In genomic region chr13:45448965-45449559, GRCh38 we compare ENCODE assay signal across 1 cellular context.
TF ChIP-seq lines count a peak whose summit lies in the region.

No MANE protein-coding gene starts in this region.

TF ChIP-seq in HepG2, 621 proteins besides CTCF, POLR2A, EP300 and RAD21 (continues in another document):
- TF ChIP-seq ZNF597 (CRISPR knock-in tag; IDR thresholded peaks at IDR 0.05) (no peak), RELA (CRISPR knock-in tag; IDR thresholded peaks at IDR 0.05) (no peak), HNF4A (CRISPR knock-in tag; IDR thresholded peaks at IDR 0.05) (peak; percentile 29), NR2F6 (IDR thresholded peaks at IDR 0.05) (no peak; the same call in 1 of the 2 replicates), NR2F6 (CRISPR knock-in tag; IDR thresholded peaks at IDR 0.05) (peak; percentile 33), GATAD2A (CRISPR knock-in tag; IDR thresholded peaks at IDR 0.05) (peak; percentile 53; the same call in 1 of the 2 replicates), IRF2 (CRISPR knock-in tag; IDR thresholded peaks at IDR 0.05) (0 out of 2 replicates have a peak, but pooled peaks have one; percentile 24), REXO4 (CRISPR knock-in tag; IDR thresholded peaks at IDR 0.05; ENCODE audit: borderline replicate concordance) (no peak), FOXK1 (CRISPR knock-in tag; IDR thresholded peaks at IDR 0.05; ENCODE audit: borderline replicate concordance, low read depth) (no peak), FOXC1 (CRISPR knock-in tag; IDR thresholded peaks at IDR 0.05; ENCODE audit: borderline replicate concordance) (no peak), MAFF (IDR thresholded peaks at IDR 0.05; ENCODE audit: low read depth, low read length) (peak; percentile 27; the same call in 1 of the 2 replicates), ZFP36 (IDR thresholded peaks at IDR 0.05; ENCODE audit: borderline replicate concordance, low read depth, low read length, partially characterized antibody) (no peak), KLF12 (CRISPR knock-in tag; IDR thresholded peaks at IDR 0.05; ENCODE audit: borderline replicate concordance) (no peak), JUND (CRISPR knock-in tag; IDR thresholded peaks at IDR 0.05) (no peak), MXD4 (CRISPR knock-in tag; IDR thresholded peaks at IDR 0.05) (no peak), NKX3-1 (CRISPR knock-in tag; IDR thresholded peaks at IDR 0.05) (no peak), ZNF431 (CRISPR knock-in tag; IDR thresholded peaks at IDR 0.05; ENCODE audit: borderline replicate concordance, low read depth) (no peak), MAFK (conservative IDR thresholded peaks at IDR 0.05 in 1 of 2, IDR thresholded peaks at IDR 0.05 in 1 of 2; ENCODE audit: low read length in 2 of 2) (peak in 1 of 2 experiments; percentile 43; a peak in 1 of 4 replicates), ZSCAN29 (CRISPR knock-in tag; conservative IDR thresholded peaks at IDR 0.05) (no peak), ZNF660 (CRISPR knock-in tag; IDR thresholded peaks at IDR 0.05; ENCODE audit: borderline replicate concordance, low read depth) (no peak), ZKSCAN5 (CRISPR knock-in tag; IDR thresholded peaks at IDR 0.05) (peak; percentile 88), MED1 (CRISPR knock-in tag; IDR thresholded peaks at IDR 0.05) (peak; percentile 36; the same call in 1 of the 2 replicates), TEAD3 (CRISPR knock-in tag; optimal IDR thresholded peaks at IDR 0.05; ENCODE audit: borderline replicate concordance) (peak; percentile 15), HOXA5 (CRISPR knock-in tag; IDR thresholded peaks at IDR 0.05) (no peak), KLF6 (CRISPR knock-in tag; IDR thresholded peaks at IDR 0.05) (no peak), ZBTB21 (CRISPR knock-in tag; IDR thresholded peaks at IDR 0.05) (no peak), MEF2D (CRISPR knock-in tag; IDR thresholded peaks at IDR 0.05) (no peak), ATF3 (CRISPR knock-in tag; IDR thresholded peaks at IDR 0.05) (no peak), CREM (IDR thresholded peaks at IDR 0.05) (0 out of 2 replicates have a peak, but pooled peaks have one; percentile 20), CREM (CRISPR knock-in tag; IDR thresholded peaks at IDR 0.05) (no peak), ZNF564 (CRISPR knock-in tag; IDR thresholded peaks at IDR 0.05) (no peak), JDP2 (CRISPR knock-in tag; IDR thresholded peaks at IDR 0.05; ENCODE audit: borderline replicate concordance) (no peak), NFE2 (CRISPR knock-in tag; IDR thresholded peaks at IDR 0.05) (no peak), ZSCAN25 (CRISPR knock-in tag; IDR thresholded peaks at IDR 0.05) (no peak), TP53 (CRISPR knock-in tag; conservative IDR thresholded peaks at IDR 0.05) (no peak), SMC3 (IDR thresholded peaks at IDR 0.05; ENCODE audit: low read length) (no peak)
- TF ChIP-seq, protein P1, sequence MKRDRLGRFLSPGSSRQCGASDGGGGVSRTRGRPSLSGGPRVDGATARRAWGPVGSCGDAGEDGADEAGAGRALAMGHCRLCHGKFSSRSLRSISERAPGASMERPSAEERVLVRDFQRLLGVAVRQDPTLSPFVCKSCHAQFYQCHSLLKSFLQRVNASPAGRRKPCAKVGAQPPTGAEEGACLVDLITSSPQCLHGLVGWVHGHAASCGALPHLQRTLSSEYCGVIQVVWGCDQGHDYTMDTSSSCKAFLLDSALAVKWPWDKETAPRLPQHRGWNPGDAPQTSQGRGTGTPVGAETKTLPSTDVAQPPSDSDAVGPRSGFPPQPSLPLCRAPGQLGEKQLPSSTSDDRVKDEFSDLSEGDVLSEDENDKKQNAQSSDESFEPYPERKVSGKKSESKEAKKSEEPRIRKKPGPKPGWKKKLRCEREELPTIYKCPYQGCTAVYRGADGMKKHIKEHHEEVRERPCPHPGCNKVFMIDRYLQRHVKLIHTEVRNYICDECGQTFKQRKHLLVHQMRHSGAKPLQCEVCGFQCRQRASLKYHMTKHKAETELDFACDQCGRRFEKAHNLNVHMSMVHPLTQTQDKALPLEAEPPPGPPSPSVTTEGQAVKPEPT (CRISPR knock-in tag; IDR thresholded peaks at IDR 0.05; ENCODE audit: low read depth) = no peak
- TF ChIP-seq, protein P2, sequence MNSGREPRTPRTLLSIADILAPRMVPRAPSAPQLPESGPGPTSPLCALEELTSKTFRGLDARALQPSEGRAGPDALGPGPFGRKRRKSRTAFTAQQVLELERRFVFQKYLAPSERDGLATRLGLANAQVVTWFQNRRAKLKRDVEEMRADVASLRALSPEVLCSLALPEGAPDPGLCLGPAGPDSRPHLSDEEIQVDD (CRISPR knock-in tag; IDR thresholded peaks at IDR 0.05; ENCODE audit: borderline replicate concordance) = no peak
- TF ChIP-seq, protein P3, sequence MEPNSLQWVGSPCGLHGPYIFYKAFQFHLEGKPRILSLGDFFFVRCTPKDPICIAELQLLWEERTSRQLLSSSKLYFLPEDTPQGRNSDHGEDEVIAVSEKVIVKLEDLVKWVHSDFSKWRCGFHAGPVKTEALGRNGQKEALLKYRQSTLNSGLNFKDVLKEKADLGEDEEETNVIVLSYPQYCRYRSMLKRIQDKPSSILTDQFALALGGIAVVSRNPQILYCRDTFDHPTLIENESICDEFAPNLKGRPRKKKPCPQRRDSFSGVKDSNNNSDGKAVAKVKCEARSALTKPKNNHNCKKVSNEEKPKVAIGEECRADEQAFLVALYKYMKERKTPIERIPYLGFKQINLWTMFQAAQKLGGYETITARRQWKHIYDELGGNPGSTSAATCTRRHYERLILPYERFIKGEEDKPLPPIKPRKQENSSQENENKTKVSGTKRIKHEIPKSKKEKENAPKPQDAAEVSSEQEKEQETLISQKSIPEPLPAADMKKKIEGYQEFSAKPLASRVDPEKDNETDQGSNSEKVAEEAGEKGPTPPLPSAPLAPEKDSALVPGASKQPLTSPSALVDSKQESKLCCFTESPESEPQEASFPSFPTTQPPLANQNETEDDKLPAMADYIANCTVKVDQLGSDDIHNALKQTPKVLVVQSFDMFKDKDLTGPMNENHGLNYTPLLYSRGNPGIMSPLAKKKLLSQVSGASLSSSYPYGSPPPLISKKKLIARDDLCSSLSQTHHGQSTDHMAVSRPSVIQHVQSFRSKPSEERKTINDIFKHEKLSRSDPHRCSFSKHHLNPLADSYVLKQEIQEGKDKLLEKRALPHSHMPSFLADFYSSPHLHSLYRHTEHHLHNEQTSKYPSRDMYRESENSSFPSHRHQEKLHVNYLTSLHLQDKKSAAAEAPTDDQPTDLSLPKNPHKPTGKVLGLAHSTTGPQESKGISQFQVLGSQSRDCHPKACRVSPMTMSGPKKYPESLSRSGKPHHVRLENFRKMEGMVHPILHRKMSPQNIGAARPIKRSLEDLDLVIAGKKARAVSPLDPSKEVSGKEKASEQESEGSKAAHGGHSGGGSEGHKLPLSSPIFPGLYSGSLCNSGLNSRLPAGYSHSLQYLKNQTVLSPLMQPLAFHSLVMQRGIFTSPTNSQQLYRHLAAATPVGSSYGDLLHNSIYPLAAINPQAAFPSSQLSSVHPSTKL (CRISPR knock-in tag; IDR thresholded peaks at IDR 0.05) = 0 out of 2 replicates have a peak, but pooled peaks have one; percentile 16
- TF ChIP-seq, protein P4, sequence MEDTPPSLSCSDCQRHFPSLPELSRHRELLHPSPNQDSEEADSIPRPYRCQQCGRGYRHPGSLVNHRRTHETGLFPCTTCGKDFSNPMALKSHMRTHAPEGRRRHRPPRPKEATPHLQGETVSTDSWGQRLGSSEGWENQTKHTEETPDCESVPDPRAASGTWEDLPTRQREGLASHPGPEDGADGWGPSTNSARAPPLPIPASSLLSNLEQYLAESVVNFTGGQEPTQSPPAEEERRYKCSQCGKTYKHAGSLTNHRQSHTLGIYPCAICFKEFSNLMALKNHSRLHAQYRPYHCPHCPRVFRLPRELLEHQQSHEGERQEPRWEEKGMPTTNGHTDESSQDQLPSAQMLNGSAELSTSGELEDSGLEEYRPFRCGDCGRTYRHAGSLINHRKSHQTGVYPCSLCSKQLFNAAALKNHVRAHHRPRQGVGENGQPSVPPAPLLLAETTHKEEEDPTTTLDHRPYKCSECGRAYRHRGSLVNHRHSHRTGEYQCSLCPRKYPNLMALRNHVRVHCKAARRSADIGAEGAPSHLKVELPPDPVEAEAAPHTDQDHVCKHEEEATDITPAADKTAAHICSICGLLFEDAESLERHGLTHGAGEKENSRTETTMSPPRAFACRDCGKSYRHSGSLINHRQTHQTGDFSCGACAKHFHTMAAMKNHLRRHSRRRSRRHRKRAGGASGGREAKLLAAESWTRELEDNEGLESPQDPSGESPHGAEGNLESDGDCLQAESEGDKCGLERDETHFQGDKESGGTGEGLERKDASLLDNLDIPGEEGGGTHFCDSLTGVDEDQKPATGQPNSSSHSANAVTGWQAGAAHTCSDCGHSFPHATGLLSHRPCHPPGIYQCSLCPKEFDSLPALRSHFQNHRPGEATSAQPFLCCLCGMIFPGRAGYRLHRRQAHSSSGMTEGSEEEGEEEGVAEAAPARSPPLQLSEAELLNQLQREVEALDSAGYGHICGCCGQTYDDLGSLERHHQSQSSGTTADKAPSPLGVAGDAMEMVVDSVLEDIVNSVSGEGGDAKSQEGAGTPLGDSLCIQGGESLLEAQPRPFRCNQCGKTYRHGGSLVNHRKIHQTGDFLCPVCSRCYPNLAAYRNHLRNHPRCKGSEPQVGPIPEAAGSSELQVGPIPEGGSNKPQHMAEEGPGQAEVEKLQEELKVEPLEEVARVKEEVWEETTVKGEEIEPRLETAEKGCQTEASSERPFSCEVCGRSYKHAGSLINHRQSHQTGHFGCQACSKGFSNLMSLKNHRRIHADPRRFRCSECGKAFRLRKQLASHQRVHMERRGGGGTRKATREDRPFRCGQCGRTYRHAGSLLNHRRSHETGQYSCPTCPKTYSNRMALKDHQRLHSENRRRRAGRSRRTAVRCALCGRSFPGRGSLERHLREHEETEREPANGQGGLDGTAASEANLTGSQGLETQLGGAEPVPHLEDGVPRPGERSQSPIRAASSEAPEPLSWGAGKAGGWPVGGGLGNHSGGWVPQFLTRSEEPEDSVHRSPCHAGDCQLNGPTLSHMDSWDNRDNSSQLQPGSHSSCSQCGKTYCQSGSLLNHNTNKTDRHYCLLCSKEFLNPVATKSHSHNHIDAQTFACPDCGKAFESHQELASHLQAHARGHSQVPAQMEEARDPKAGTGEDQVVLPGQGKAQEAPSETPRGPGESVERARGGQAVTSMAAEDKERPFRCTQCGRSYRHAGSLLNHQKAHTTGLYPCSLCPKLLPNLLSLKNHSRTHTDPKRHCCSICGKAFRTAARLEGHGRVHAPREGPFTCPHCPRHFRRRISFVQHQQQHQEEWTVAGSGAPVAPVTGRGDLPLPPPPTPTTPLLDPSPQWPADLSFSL (CRISPR knock-in tag; IDR thresholded peaks at IDR 0.05) = no peak
- TF ChIP-seq, protein P5, sequence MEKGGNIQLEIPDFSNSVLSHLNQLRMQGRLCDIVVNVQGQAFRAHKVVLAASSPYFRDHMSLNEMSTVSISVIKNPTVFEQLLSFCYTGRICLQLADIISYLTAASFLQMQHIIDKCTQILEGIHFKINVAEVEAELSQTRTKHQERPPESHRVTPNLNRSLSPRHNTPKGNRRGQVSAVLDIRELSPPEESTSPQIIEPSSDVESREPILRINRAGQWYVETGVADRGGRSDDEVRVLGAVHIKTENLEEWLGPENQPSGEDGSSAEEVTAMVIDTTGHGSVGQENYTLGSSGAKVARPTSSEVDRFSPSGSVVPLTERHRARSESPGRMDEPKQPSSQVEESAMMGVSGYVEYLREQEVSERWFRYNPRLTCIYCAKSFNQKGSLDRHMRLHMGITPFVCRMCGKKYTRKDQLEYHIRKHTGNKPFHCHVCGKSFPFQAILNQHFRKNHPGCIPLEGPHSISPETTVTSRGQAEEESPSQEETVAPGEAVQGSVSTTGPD (CRISPR knock-in tag; IDR thresholded peaks at IDR 0.05) = no peak
- TF ChIP-seq, protein P6, sequence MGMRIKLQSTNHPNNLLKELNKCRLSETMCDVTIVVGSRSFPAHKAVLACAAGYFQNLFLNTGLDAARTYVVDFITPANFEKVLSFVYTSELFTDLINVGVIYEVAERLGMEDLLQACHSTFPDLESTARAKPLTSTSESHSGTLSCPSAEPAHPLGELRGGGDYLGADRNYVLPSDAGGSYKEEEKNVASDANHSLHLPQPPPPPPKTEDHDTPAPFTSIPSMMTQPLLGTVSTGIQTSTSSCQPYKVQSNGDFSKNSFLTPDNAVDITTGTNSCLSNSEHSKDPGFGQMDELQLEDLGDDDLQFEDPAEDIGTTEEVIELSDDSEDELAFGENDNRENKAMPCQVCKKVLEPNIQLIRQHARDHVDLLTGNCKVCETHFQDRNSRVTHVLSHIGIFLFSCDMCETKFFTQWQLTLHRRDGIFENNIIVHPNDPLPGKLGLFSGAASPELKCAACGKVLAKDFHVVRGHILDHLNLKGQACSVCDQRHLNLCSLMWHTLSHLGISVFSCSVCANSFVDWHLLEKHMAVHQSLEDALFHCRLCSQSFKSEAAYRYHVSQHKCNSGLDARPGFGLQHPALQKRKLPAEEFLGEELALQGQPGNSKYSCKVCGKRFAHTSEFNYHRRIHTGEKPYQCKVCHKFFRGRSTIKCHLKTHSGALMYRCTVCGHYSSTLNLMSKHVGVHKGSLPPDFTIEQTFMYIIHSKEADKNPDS (CRISPR knock-in tag; IDR thresholded peaks at IDR 0.05) = no peak
- TF ChIP-seq, protein P7, sequence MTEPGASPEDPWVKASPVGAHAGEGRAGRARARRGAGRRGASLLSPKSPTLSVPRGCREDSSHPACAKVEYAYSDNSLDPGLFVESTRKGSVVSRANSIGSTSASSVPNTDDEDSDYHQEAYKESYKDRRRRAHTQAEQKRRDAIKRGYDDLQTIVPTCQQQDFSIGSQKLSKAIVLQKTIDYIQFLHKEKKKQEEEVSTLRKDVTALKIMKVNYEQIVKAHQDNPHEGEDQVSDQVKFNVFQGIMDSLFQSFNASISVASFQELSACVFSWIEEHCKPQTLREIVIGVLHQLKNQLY (CRISPR knock-in tag; IDR thresholded peaks at IDR 0.05) = no peak
- TF ChIP-seq, protein P8, sequence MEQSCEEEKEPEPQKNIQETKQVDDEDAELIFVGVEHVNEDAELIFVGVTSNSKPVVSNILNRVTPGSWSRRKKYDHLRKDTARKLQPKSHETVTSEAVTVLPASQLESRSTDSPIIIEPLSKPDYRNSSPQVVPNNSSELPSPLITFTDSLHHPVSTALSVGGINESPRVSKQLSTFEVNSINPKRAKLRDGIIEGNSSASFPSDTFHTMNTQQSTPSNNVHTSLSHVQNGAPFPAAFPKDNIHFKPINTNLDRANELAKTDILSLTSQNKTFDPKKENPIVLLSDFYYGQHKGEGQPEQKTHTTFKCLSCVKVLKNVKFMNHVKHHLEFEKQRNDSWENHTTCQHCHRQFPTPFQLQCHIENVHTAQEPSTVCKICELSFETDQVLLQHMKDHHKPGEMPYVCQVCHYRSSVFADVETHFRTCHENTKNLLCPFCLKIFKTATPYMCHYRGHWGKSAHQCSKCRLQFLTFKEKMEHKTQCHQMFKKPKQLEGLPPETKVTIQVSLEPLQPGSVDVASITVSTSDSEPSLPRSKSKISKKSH (CRISPR knock-in tag; IDR thresholded peaks at IDR 0.05; ENCODE audit: borderline replicate concordance) = no peak
